Comparison of ENCODE assay signal across 8 cellular contexts in genomic region chr10:114821293-114821914, GRCh38. TPM values are rescaled to one million over a fixed set of nuclear protein-coding genes. Genes with fewer than 3 reads are reported as not detected.
DNase-seq lines count a peak whose midpoint lies in the region; ATAC-seq and TF ChIP-seq lines count a peak whose summit lies in the region.

Gene FHIP2A, plus strand, starts transcription at chr10:114821780. Its CDS starts 299 bp downstream, at chr10:114822079.

- intact Hi-C loops in OCI-LY7 (cut with micrococcal nuclease; ENCODE audit: unreplicated experiment) = loop anchor here (5.0 to 10.0 kb wide), 4 partner anchors 56 to 647 kb away; partner anchors contain the start of genes CCDC186 and TDRD1

- TF ChIP-seq CTCF in OCI-LY7 (conservative IDR thresholded peaks at IDR 0.05; ENCODE audit: low read length) = peak; percentile 51

- peak within 1 kb of the TSS; percentile 72 for H3K27ac ChIP-seq in OCI-LY7 (ENCODE audit: low read depth, low read length, poor library complexity, severe bottlenecking)
- H3K27ac ChIP-seq in muscle layer of colon (ENCODE audit: low read depth, low read length) = peak within 1 kb of the TSS; percentile 96

- ATAC-seq in GM19328 (IDR thresholded peaks at IDR 0.05; ENCODE audit: unreplicated experiment) (peak; percentile 74), HG03469 (IDR thresholded peaks at IDR 0.05; ENCODE audit: unreplicated experiment) (peak; percentile 46)

- BruUV-seq in OCI-LY7 (replicated peaks; lab: Mats Ljungman, UMichigan) = no TSS peak

- H4K20me1 ChIP-seq in OCI-LY7 (ENCODE audit: insufficient read depth, low read length) = no peaks in the 10 kb centered on the region

- TF ChIP-seq POLR2A in erythroblast (IDR thresholded peaks at IDR 0.05; ENCODE audit: low read length) = peak; percentile 40

- peak within 1 kb of the TSS; percentile 80 for H3K4me3 ChIP-seq in OCI-LY7 (ENCODE audit: low read depth, low read length, poor library complexity, severe bottlenecking)
- H3K4me3 ChIP-seq in muscle layer of colon (ENCODE audit: low read depth in 1 of 2, low read length in 2 of 2) = peak within 1 kb of the TSS; percentile 67 to 97

- H3K9me3 ChIP-seq in OCI-LY7 (ENCODE audit: low read length) (no peaks in the 10 kb centered on the region), muscle layer of colon (ENCODE audit: low read length) (no peaks in the 10 kb centered on the region)

- peak within 1 kb of the TSS; percentile 80 for H3K4me2 ChIP-seq in OCI-LY7 (ENCODE audit: low read length)

- CTCF ChIA-PET in OCI-LY7 (lab: Charles Lee; ENCODE audit: unreplicated experiment) = interaction anchor here (1.5 to 1.8 kb wide), 2 partner anchors 9 to 58 kb away, joined by 4 to 6 read pairs; no protein-coding TSS in a partner anchor

- H3K27me3 ChIP-seq in muscle layer of colon (ENCODE audit: control insufficient read depth in 1 of 2, insufficient read depth in 2 of 2, low read length in 2 of 2) = no peaks in the 10 kb centered on the region

- H3K4me1 ChIP-seq in OCI-LY7 (ENCODE audit: insufficient read depth, low read length, poor library complexity, severe bottlenecking) (peaks cover 13% of the 10 kb centered on the region), muscle layer of colon (ENCODE audit: insufficient read depth, low read length) (peaks cover 28% of the 10 kb centered on the region)

- DNase-seq in CMK (ENCODE audit: low read depth) (peak; percentile 17), OCI-LY7 (ENCODE audit: low spot score) (peak; percentile 88), activated T-cell treated with anti-CD3 and anti-CD28 coated beads for 48 hours (ENCODE audit: low read depth) (peak; percentile 85), erythroblast (lab: John Stamatoyannopoulos, UW) (peak; percentile 85 to 93)
- DNase-seq in stimulated activated CD8-positive, alpha-beta memory T cell treated with anti-CD3 and anti-CD28 coated beads, Interleukin-7, amount 100 ng/mL, for 4 hours (ENCODE audit: low read depth in 2 of 2) = peak; percentile 43 to 76

- H3K36me3 ChIP-seq in OCI-LY7 (ENCODE audit: insufficient read depth, low read length) = no peaks in the 10 kb centered on the region
- H3K36me3 ChIP-seq in muscle layer of colon (ENCODE audit: insufficient read depth, low read length) = no peaks in the 10 kb centered on the region

- peaks cover 37% of the 10 kb centered on the region; the same call in 1 of the 2 replicates for H3K79me2 ChIP-seq in OCI-LY7 (ENCODE audit: insufficient read depth, low read depth, low read length)

- POLR2A ChIA-PET in OCI-LY7 (lab: Charles Lee) = interaction anchor here (0.7 to 1.6 kb wide), 5 partner anchors 9 to 350 kb away, joined by 3 to 4 read pairs (median 3); no protein-coding TSS in a partner anchor

- H2AFZ ChIP-seq in OCI-LY7 (ENCODE audit: low read length) = peak within 1 kb of the TSS; percentile 85

- H3K9ac ChIP-seq in muscle layer of colon (ENCODE audit: low read length) = peak within 1 kb of the TSS; percentile 76

- no peaks in the 10 kb centered on the region for H3K9me2 ChIP-seq in OCI-LY7 (ENCODE audit: insufficient read depth, low read length)

RNA-seq across cellular contexts. Expression of gene FHIP2A, which starts in this region (rescaled TPM):
- total RNA-seq in OCI-LY7 (2014; rRNA removed; shearing (Covaris generic)) = 4.2 and 10.1 TPM in 2 replicates
- 13.2 and 15.9 TPM in 2 replicates for total RNA-seq in OCI-LY7 (2022)

Comparison
In these comparisons a context has a peak if more than half of its experiments do, and no peak if none do; other contexts are left out.
1. Peak in every context shown above with its lines: DNase-seq, ATAC-seq, H3K4me3 ChIP-seq and H3K27ac ChIP-seq.
2. DNase-seq: peak in every context shown above with its lines; median percentile 89 in erythroblast; 88 in OCI-LY7; 85 in activated T-cell treated with anti-CD3 and anti-CD28 coated beads for 48 hours; 60 in stimulated activated CD8-positive, alpha-beta memory T cell treated with anti-CD3 and anti-CD28 coated beads, Interleukin-7, amount 100 ng/mL, for 4 hours; 17 in CMK.